ENCODE assay signal across 1 cellular context in genomic region chr6:15357832-15358231, GRCh38.
TF ChIP-seq lines count a peak whose summit lies in the region.

No MANE protein-coding gene starts in this region.

TF ChIP-seq in WTC11, 78 proteins besides CTCF, POLR2A, EP300 and RAD21 (continued from another document):
- no peak for TF ChIP-seq ZNF532 (CRISPR knock-in tag; IDR thresholded peaks at IDR 0.05; ENCODE audit: borderline replicate concordance)
